In genomic region chr10:57657164-57657765, GRCh38 we compare ENCODE assay signal across 8 cellular contexts.
DNase-seq lines count a peak whose midpoint lies in the region; ATAC-seq lines count a peak whose summit lies in the region.

No MANE protein-coding gene starts in this region.

- DNase-seq in COR-L47 (lab: John Stamatoyannopoulos, UW) (peak; percentile 52), NCI-H1417 (lab: John Stamatoyannopoulos, UW) (peak; percentile 16 to 72 (median 20)), head of caudate nucleus (peak; percentile 4 to 81 (median 49)), pulmonary artery endothelial cell (ENCODE audit: low read depth, low spot score) (peak; percentile 1)
- DNase-seq in activated CD4-positive, alpha-beta memory T cell treated with anti-CD3 and anti-CD28 coated beads for 36 hours = peak; percentile 34
- no peak for DNase-seq in effector CD8-positive, alpha-beta T cell (lab: John Stamatoyannopoulos, UW)

- H3K4me1 Mint-ChIP-seq in activated CD4-positive, alpha-beta memory T cell treated with anti-CD3 and anti-CD28 coated beads for 36 hours (ENCODE audit: low read depth) = no peaks in the 10 kb centered on the region

- ATAC-seq in GM18517 (IDR thresholded peaks at IDR 0.05; ENCODE audit: unreplicated experiment) = peak; percentile 98
- peak; percentile 98 for ATAC-seq in HG02885 (IDR thresholded peaks at IDR 0.05; ENCODE audit: poor library complexity, unreplicated experiment)

- intact Hi-C loops in activated CD4-positive, alpha-beta memory T cell treated with anti-CD3 and anti-CD28 coated beads for 36 hours (cut with micrococcal nuclease) = loop anchor here (10.0 kb wide), 1 partner anchor 408 kb away; no protein-coding TSS in a partner anchor
- intact Hi-C loops in head of caudate nucleus (cut with DNase I) = no loop called here

- H3K27ac Mint-ChIP-seq in activated CD4-positive, alpha-beta memory T cell treated with anti-CD3 and anti-CD28 coated beads for 36 hours = no peak overlapping the region

- no peaks in the 10 kb centered on the region for H3K9me3 Mint-ChIP-seq in activated CD4-positive, alpha-beta memory T cell treated with anti-CD3 and anti-CD28 coated beads for 36 hours

- no peak overlapping the region for H3K4me3 Mint-ChIP-seq in activated CD4-positive, alpha-beta memory T cell treated with anti-CD3 and anti-CD28 coated beads for 36 hours

- H3K36me3 Mint-ChIP-seq in activated CD4-positive, alpha-beta memory T cell treated with anti-CD3 and anti-CD28 coated beads for 36 hours = no peaks in the 10 kb centered on the region

- POLR2A ChIA-PET in activated CD4-positive, alpha-beta memory T cell treated with anti-CD3 and anti-CD28 coated beads for 36 hours (lab: Charles Lee) = interaction anchor here (0.6 kb wide), 1 partner anchor 1127 kb away, joined by 3 read pairs; no protein-coding TSS in a partner anchor

- H3K27me3 Mint-ChIP-seq in activated CD4-positive, alpha-beta memory T cell treated with anti-CD3 and anti-CD28 coated beads for 36 hours = no peaks in the 10 kb centered on the region

- CTCF ChIA-PET in activated CD4-positive, alpha-beta memory T cell treated with anti-CD3 and anti-CD28 coated beads for 36 hours (lab: Charles Lee) = interaction anchor here (0.7 to 1.3 kb wide), 2 partner anchors 18 to 496 kb away, joined by 3 to 7 read pairs; no protein-coding TSS in a partner anchor
